Comparison of ENCODE assay signal across 20 cellular contexts in genomic region chr14:55340482-55340881, GRCh38.
DNase-seq lines count a peak whose midpoint lies in the region; ATAC-seq and TF ChIP-seq lines count a peak whose summit lies in the region.
"Had no signal": no experiment of that assay in that cellular context is flagged by ENCODE, and none has a peak within 500 bp of the region (broad histone marks: within the 10 kb centered on the region; RNA-seq: fewer than 3 reads in every experiment).

No MANE protein-coding gene starts in this region.

- no peak for TF ChIP-seq CTCF in esophagus muscularis mucosa (IDR thresholded peaks at IDR 0.05)

- TF ChIP-seq POLR2A in esophagus muscularis mucosa (IDR thresholded peaks at IDR 0.05; ENCODE audit: low read depth), result no peak

- H3K4ac ChIP-seq in mesendoderm (ENCODE audit: low read depth, low read length), result no peak overlapping the region

- no peak for ATAC-seq in HG02840 (IDR thresholded peaks at IDR 0.05; ENCODE audit: low FRiP score, unreplicated experiment)

- H2AK5ac ChIP-seq in mesendoderm (ENCODE audit: low read length), result no peak overlapping the region

- peaks cover 64% of the 10 kb centered on the region for H3K4me1 ChIP-seq in CD4-positive, alpha-beta memory T cell (ENCODE audit: insufficient read depth, low read length)
- peaks cover 17 to 26% (median 17%) of the 10 kb centered on the region in 4 donors for H3K4me1 ChIP-seq in esophagus muscularis mucosa
- H3K4me1 ChIP-seq in mesendoderm (ENCODE audit: control insufficient read depth, low read depth, low read length), result no peaks in the 10 kb centered on the region

- no peak overlapping the region for H3K23ac ChIP-seq in mesendoderm (ENCODE audit: low read length)

- TF ChIP-seq EP300 in esophagus muscularis mucosa (IDR thresholded peaks at IDR 0.05), result no peak

- peaks cover 0 to 2% of the 10 kb centered on the region in 2 donors for H3K36me3 Mint-ChIP-seq in CD4-positive, alpha-beta memory T cell

- DNase-seq in NCI-H146 (lab: John Stamatoyannopoulos, UW) (peak; percentile 1), NCI-H146 treated with DMSO at 0.1 percent for 48 hours (lab: John Stamatoyannopoulos, UW; ENCODE audit: unreplicated experiment) (no peak), NCI-H524 (lab: John Stamatoyannopoulos, UW) (peak; percentile 93 to 99), esophagus muscularis mucosa (ENCODE audit: extremely low spot score) (peak; percentile 31), mesendoderm (no peak)
- no peak for DNase-seq in CD4-positive, alpha-beta memory T cell
- no peak for DNase-seq in effector CD8-positive, alpha-beta T cell (lab: John Stamatoyannopoulos, UW)
- DNase-seq: 8988T; activated CD4-positive, CD25-positive, alpha-beta regulatory T cell treated with anti-CD3 and anti-CD28 coated beads, Interleukin-2, amount 50 U/mL, for 72 hours; dorsolateral prefrontal cortex; esophagus squamous epithelium; GM23248; NCI-H1048; NCI-H526; Peyer's patch; small intestine; transverse colon had no signal

- H3K79me1 ChIP-seq in mesendoderm (ENCODE audit: low read length), result peaks cover 12% of the 10 kb centered on the region

- H3K9me3 ChIP-seq in CD4-positive, alpha-beta memory T cell (ENCODE audit: control insufficient read depth in 1 of 2, low read length in 2 of 2), result no peaks in the 10 kb centered on the region
- H3K9me3 ChIP-seq in esophagus muscularis mucosa, result no peaks in the 10 kb centered on the region
- H3K9me3 ChIP-seq: esophagus squamous epithelium, Peyer's patch, transverse colon had no signal

- no peaks in the 10 kb centered on the region for H3K27me3 Mint-ChIP-seq in CD4-positive, alpha-beta memory T cell

- no peak overlapping the region for H4K5ac ChIP-seq in mesendoderm (ENCODE audit: low read length)

- CTCF ChIA-PET in CD4-positive, alpha-beta memory T cell (lab: Charles Lee; ENCODE audit: partially characterized antibody), result interaction anchor here (1.0 to 5.5 kb wide), 2 partner anchors 15 to 43 kb away, joined by 4 to 80 read pairs; no protein-coding TSS in a partner anchor

- no peak overlapping the region for H2BK5ac ChIP-seq in mesendoderm (ENCODE audit: low read length)

- intact Hi-C loops in CD4-positive, alpha-beta memory T cell (cut with micrococcal nuclease), result no loop called here
- intact Hi-C loops in esophagus muscularis mucosa (cut with DNase I), result no loop called here

- H3K4me3 Mint-ChIP-seq in CD4-positive, alpha-beta memory T cell, result peak overlapping the region in 2 of 8 donors; percentile 11 to 61

- no peak overlapping the region for H4K8ac ChIP-seq in mesendoderm (ENCODE audit: low read depth, low read length)

- H3K9ac ChIP-seq in mesendoderm (ENCODE audit: low read length), result no peak overlapping the region
- H3K9ac ChIP-seq: GM23248 had no signal

- H3K27ac Mint-ChIP-seq in CD4-positive, alpha-beta memory T cell, result peak overlapping the region in 4 of 7 donors; percentile 60 to 87 (median 80)

- H3K27me3 ChIP-seq in CD4-positive, alpha-beta memory T cell (ENCODE audit: insufficient read depth, low read length), result no peaks in the 10 kb centered on the region
- H3K27me3 ChIP-seq in esophagus muscularis mucosa, result no peaks in the 10 kb centered on the region
- no peaks in the 10 kb centered on the region for H3K27me3 ChIP-seq in mesendoderm (ENCODE audit: insufficient read depth, low read length, poor library complexity)
- H3K27me3 ChIP-seq: cardiac muscle cell, dorsolateral prefrontal cortex, esophagus squamous epithelium, Peyer's patch, transverse colon had no signal

- peaks cover 6% of the 10 kb centered on the region for H3K79me2 ChIP-seq in mesendoderm (ENCODE audit: control insufficient read depth, insufficient read depth, low read length)

- 91% methylated on average over 3 of the region's 3 CpGs for WGBS in esophagus muscularis mucosa
- WGBS in mesendoderm (ENCODE audit: extremely low coverage, insufficient coverage, low lambda C conversion rate), result no CpG with 5 or more reads among the region's 3 CpGs

- H3K18ac ChIP-seq in mesendoderm (ENCODE audit: low read length), result no peak overlapping the region

- POLR2A ChIA-PET in CD4-positive, alpha-beta memory T cell (lab: Charles Lee; ENCODE audit: partially characterized antibody), result interaction anchor here (2.0 kb wide), 1 partner anchor 14 kb away, joined by 12 read pairs; no protein-coding TSS in a partner anchor

- peaks cover 54 to 92% (median 68%) of the 10 kb centered on the region in 4 donors for H3K4me1 Mint-ChIP-seq in CD4-positive, alpha-beta memory T cell

- H3K56ac ChIP-seq in mesendoderm (ENCODE audit: low read length), result no peak overlapping the region

- H2BK15ac ChIP-seq in mesendoderm (replicated peaks; ENCODE audit: low read depth), result no peak overlapping the region

- H3K4me3 ChIP-seq in CD4-positive, alpha-beta memory T cell (ENCODE audit: low read length in 2 of 2), result no peak overlapping the region
- H3K4me3 ChIP-seq in esophagus muscularis mucosa, result no peak overlapping the region
- no peak overlapping the region for H3K4me3 ChIP-seq in mesendoderm (ENCODE audit: low read length)
- H3K4me3 ChIP-seq: cardiac muscle cell, dorsolateral prefrontal cortex, esophagus squamous epithelium, GM23248, Peyer's patch, SK-N-MC, transverse colon had no signal

- H3K27ac ChIP-seq in CD4-positive, alpha-beta memory T cell (ENCODE audit: low read depth, low read length), result no peak overlapping the region
- H3K27ac ChIP-seq in esophagus muscularis mucosa (replicated peaks in 1 of 4) (no peak overlapping the region), mesendoderm (ENCODE audit: low read depth, low read length) (no peak overlapping the region)
- H3K27ac ChIP-seq: cardiac muscle cell, dorsolateral prefrontal cortex, GM23248, Peyer's patch, SK-N-MC, transverse colon had no signal

- H2BK120ac ChIP-seq in mesendoderm (ENCODE audit: low read depth, low read length), result no peak overlapping the region

- no peak overlapping the region for H3K4me2 ChIP-seq in mesendoderm (ENCODE audit: low read length)

- H3K9me3 Mint-ChIP-seq in CD4-positive, alpha-beta memory T cell, result no peaks in the 10 kb centered on the region

- H3K36me3 ChIP-seq in CD4-positive, alpha-beta memory T cell (ENCODE audit: insufficient read depth, low read length), result no peaks in the 10 kb centered on the region
- H3K36me3 ChIP-seq in esophagus muscularis mucosa, result no peaks in the 10 kb centered on the region
- H3K36me3 ChIP-seq in mesendoderm (ENCODE audit: control insufficient read depth, insufficient read depth, low read length), result no peaks in the 10 kb centered on the region
- H3K36me3 ChIP-seq: cardiac muscle cell, esophagus squamous epithelium, Peyer's patch, transverse colon had no signal

Comparison
In these comparisons a context has a peak if more than half of its experiments do, and no peak if none do; other contexts are left out.
1. DNase-seq: peak in NCI-H146 (single experiment), NCI-H524 (2 of 2) and esophagus muscularis mucosa (single experiment); none in NCI-H146 treated with DMSO at 0.1 percent for 48 hours (single experiment), CD4-positive, alpha-beta memory T cell (0 of 5), mesendoderm (single experiment) and effector CD8-positive, alpha-beta T cell (single experiment).